In genomic region chr13:114047358-114047881, GRCh38 we compare ENCODE assay signal across 10 cellular contexts.
DNase-seq lines count a peak whose midpoint lies in the region; ATAC-seq and TF ChIP-seq lines count a peak whose summit lies in the region.
"Had no signal": no experiment of that assay in that cellular context is flagged by ENCODE, and none has a peak within 500 bp of the region (broad histone marks: within the 10 kb centered on the region; RNA-seq: fewer than 3 reads in every experiment).

No MANE protein-coding gene starts in this region.

- H3K36me3 Mint-ChIP-seq in CD4-positive, alpha-beta memory T cell: peaks cover 50 to 61% of the 10 kb centered on the region in 2 donors

- H3K27ac ChIP-seq in CD4-positive, alpha-beta memory T cell (ENCODE audit: low read depth, low read length): no peak overlapping the region
- no peak overlapping the region for H3K27ac ChIP-seq in prostate gland

- H3K27ac Mint-ChIP-seq in CD4-positive, alpha-beta memory T cell: peak overlapping the region in 6 of 7 donors; percentile 0 to 91 (median 62)
- H3K27ac Mint-ChIP-seq: activated naive CD8-positive, alpha-beta T cell treated with anti-CD3 and anti-CD28 coated beads, Interleukin-2, amount 10 ng/mL, durations not matched to agents 7 days and 5 days had no signal

- H3K4me1 ChIP-seq in CD4-positive, alpha-beta memory T cell (ENCODE audit: insufficient read depth, low read length): peaks cover 53% of the 10 kb centered on the region
- H3K4me1 ChIP-seq in prostate gland (replicated peaks): no peaks in the 10 kb centered on the region

- peaks cover 51% of the 10 kb centered on the region for H3K36me3 ChIP-seq in CD4-positive, alpha-beta memory T cell (ENCODE audit: insufficient read depth, low read length)
- H3K36me3 ChIP-seq in prostate gland: no peaks in the 10 kb centered on the region

- TF ChIP-seq CTCF in epithelial cell of proximal tubule (conservative IDR thresholded peaks at IDR 0.05; ENCODE audit: low read depth, low read length): no peak
- no peak for TF ChIP-seq CTCF in prostate gland (IDR thresholded peaks at IDR 0.05)

- no peak for DNase-seq in CD4-positive, alpha-beta memory T cell
- DNase-seq in epithelial cell of proximal tubule (ENCODE audit: low read depth): peak; percentile 55
- DNase-seq in retina: no peak
- no peak for DNase-seq in Ammon's horn (ENCODE audit: low spot score)
- no peak for DNase-seq in CD1c-positive myeloid dendritic cell (ENCODE audit: extremely low spot score)
- no peak for DNase-seq in prostate gland (ENCODE audit: low spot score)
- DNase-seq: activated naive CD8-positive, alpha-beta T cell treated with anti-CD3 and anti-CD28 coated beads, Interleukin-2, amount 10 ng/mL, durations not matched to agents 7 days and 5 days had no signal

- H3K9me3 ChIP-seq in CD4-positive, alpha-beta memory T cell (ENCODE audit: control insufficient read depth in 1 of 2, low read length in 2 of 2): no peaks in the 10 kb centered on the region
- no peaks in the 10 kb centered on the region for H3K9me3 ChIP-seq in prostate gland

- POLR2A ChIA-PET in CD4-positive, alpha-beta memory T cell (lab: Charles Lee; ENCODE audit: partially characterized antibody): no interaction called here

- peaks cover 0 to 23% (median 0%) of the 10 kb centered on the region in 8 donors for H3K9me3 Mint-ChIP-seq in CD4-positive, alpha-beta memory T cell
- H3K9me3 Mint-ChIP-seq: activated naive CD8-positive, alpha-beta T cell treated with anti-CD3 and anti-CD28 coated beads, Interleukin-2, amount 10 ng/mL, durations not matched to agents 7 days and 5 days had no signal

- H3K27me3 ChIP-seq in CD4-positive, alpha-beta memory T cell (ENCODE audit: insufficient read depth, low read length): no peaks in the 10 kb centered on the region
- no peaks in the 10 kb centered on the region for H3K27me3 ChIP-seq in prostate gland (replicated peaks; ENCODE audit: insufficient read depth)

- H3K4me1 Mint-ChIP-seq in CD4-positive, alpha-beta memory T cell: peaks cover 30 to 78% (median 56%) of the 10 kb centered on the region in 4 donors

- WGBS in prostate gland: 84% methylated on average over 19 of the region's 19 CpGs

- CTCF ChIA-PET in CD4-positive, alpha-beta memory T cell (lab: Charles Lee; ENCODE audit: partially characterized antibody): interaction anchor here (1.6 kb wide), 1 partner anchor 62 kb away, joined by 5 read pairs; no protein-coding TSS in a partner anchor

- intact Hi-C loops in CD4-positive, alpha-beta memory T cell (cut with micrococcal nuclease): loop anchor here (5.0 kb wide), 1 partner anchor 65 kb away; no protein-coding TSS in a partner anchor
- intact Hi-C loops in prostate gland (cut with DNase I): no loop called here

- no peaks in the 10 kb centered on the region for H3K27me3 Mint-ChIP-seq in CD4-positive, alpha-beta memory T cell
- H3K27me3 Mint-ChIP-seq: activated naive CD8-positive, alpha-beta T cell treated with anti-CD3 and anti-CD28 coated beads, Interleukin-2, amount 10 ng/mL, durations not matched to agents 7 days and 5 days had no signal

- H3K4me3 Mint-ChIP-seq in CD4-positive, alpha-beta memory T cell: peak overlapping the region in 4 of 8 donors; percentile 17 to 45 (median 18)
- H3K4me3 Mint-ChIP-seq: activated naive CD8-positive, alpha-beta T cell treated with anti-CD3 and anti-CD28 coated beads, Interleukin-2, amount 10 ng/mL, durations not matched to agents 7 days and 5 days had no signal

- ATAC-seq in GM19351 (IDR thresholded peaks at IDR 0.05; ENCODE audit: unreplicated experiment): peak; percentile 76
- ATAC-seq in HG03571 (IDR thresholded peaks at IDR 0.05; ENCODE audit: unreplicated experiment): peak; percentile 78

- no peak overlapping the region for H3K4me3 ChIP-seq in CD4-positive, alpha-beta memory T cell (ENCODE audit: low read length in 2 of 2)
- H3K4me3 ChIP-seq in epithelial cell of proximal tubule (ENCODE audit: low read depth, low read length) (peak overlapping the region; percentile 42), prostate gland (no peak overlapping the region)
- H3K4me3 ChIP-seq: lung had no signal

- no peak for TF ChIP-seq POLR2A in prostate gland (IDR thresholded peaks at IDR 0.05)
